Comparison of ENCODE assay signal across 8 cellular contexts in genomic region chr20:5100684-5101347, GRCh38. TPM values are rescaled to one million over a fixed set of nuclear protein-coding genes. Genes with fewer than 3 reads are reported as not detected.
DNase-seq lines count a peak whose midpoint lies in the region; ATAC-seq and TF ChIP-seq lines count a peak whose summit lies in the region.

No MANE protein-coding gene starts in this region.

- TF ChIP-seq CTCF in VCaP (conservative IDR thresholded peaks at IDR 0.05) (peak; percentile 95), MCF 10A (IDR thresholded peaks at IDR 0.05; ENCODE audit: unreplicated experiment) (peak; percentile 77)

- POLR2A ChIA-PET in MCF 10A (lab: Yijun Ruan, JAX) = interaction anchor here (0.5 to 3.6 kb wide), 9 partner anchors 9 to 146 kb away, joined by 3 to 20 read pairs (median 3); partner anchors contain the start of genes CDS2, PCNA and SLC23A2

- no TSS peak for BruUV-seq in MCF 10A (replicated peaks; lab: Mats Ljungman, UMichigan)

- H3K9me3 Mint-ChIP-seq in MCF 10A (ENCODE audit: unreplicated experiment) = no peaks in the 10 kb centered on the region

- H3K36me3 Mint-ChIP-seq in MCF 10A (ENCODE audit: insufficient read depth, unreplicated experiment) = peaks cover 73% of the 10 kb centered on the region

- intact Hi-C loops in MCF 10A (cut with micrococcal nuclease) = loop anchor here (1.0 to 10.0 kb wide), 4 partner anchors 45 to 494 kb away; no protein-coding TSS in a partner anchor

- H3K4me3 Mint-ChIP-seq in MCF 10A (ENCODE audit: unreplicated experiment) = no peak overlapping the region

- DNase-seq in AG20443 (ENCODE audit: low spot score) (peak; percentile 79), NCI-H2029 (lab: John Stamatoyannopoulos, UW) (peak; percentile 29), MCF 10A (ENCODE audit: unreplicated experiment) (peak; percentile 77), iris pigment epithelial cell (ENCODE audit: low read depth) (peak; percentile 53)
- DNase-seq in stimulated activated CD4-positive, alpha-beta T cell treated with anti-CD3 and anti-CD28 coated beads, Interleukin-1b, Interleukin-23, amount 100 ng/mL, for 1 hour (ENCODE audit: low read depth in 2 of 2) = peak; percentile 30 to 67

- CTCF ChIA-PET in MCF 10A (lab: Yijun Ruan, JAX) = interaction anchor here (0.6 to 5.8 kb wide), 69 partner anchors 8 to 928 kb away, joined by 3 to 132 read pairs (median 5); partner anchors contain the start of genes CDS2 and PCNA

- ATAC-seq in GM21367 (IDR thresholded peaks at IDR 0.05; ENCODE audit: unreplicated experiment) (peak; percentile 49), GM18867 (IDR thresholded peaks at IDR 0.05; ENCODE audit: unreplicated experiment) (no peak)

- peak overlapping the region; percentile 49 for H3K27ac Mint-ChIP-seq in MCF 10A (ENCODE audit: low read depth, unreplicated experiment)

- peak overlapping the region; percentile 80 for H3K27ac ChIP-seq in VCaP

- no peaks in the 10 kb centered on the region for H3K4me1 Mint-ChIP-seq in MCF 10A (ENCODE audit: insufficient read depth, unreplicated experiment)

- H3K27me3 Mint-ChIP-seq in MCF 10A (ENCODE audit: insufficient read depth, unreplicated experiment) = no peaks in the 10 kb centered on the region

RNA-seq across cellular contexts. Expression of gene TMEM230, which starts 12.1 kb away (rescaled TPM):
- total RNA-seq in MCF 10A (2022) = 56.1 and 78.8 TPM in 2 replicates

RNA-seq across cellular contexts. Expression of gene PCNA, which starts 18.9 kb away (rescaled TPM):
- 38.2 and 45.5 TPM in 2 replicates for total RNA-seq in MCF 10A (2022)

RNA-seq across cellular contexts. Expression of gene CDS2, which starts 26.0 kb away (rescaled TPM):
- 26.3 and 26.8 TPM in 2 replicates for total RNA-seq in MCF 10A (2022)

Comparison
In these comparisons a context has a peak if more than half of its experiments do, and no peak if none do; other contexts are left out.
1. DNase-seq: peak in every context shown above with its lines; median percentile 79 in AG20443; 77 in MCF 10A; 53 in iris pigment epithelial cell; 48 in stimulated activated CD4-positive, alpha-beta T cell treated with anti-CD3 and anti-CD28 coated beads, Interleukin-1b, Interleukin-23, amount 100 ng/mL, for 1 hour; 29 in NCI-H2029.